ENCODE assay signal across 1 cellular context in the genomic region with DNA sequence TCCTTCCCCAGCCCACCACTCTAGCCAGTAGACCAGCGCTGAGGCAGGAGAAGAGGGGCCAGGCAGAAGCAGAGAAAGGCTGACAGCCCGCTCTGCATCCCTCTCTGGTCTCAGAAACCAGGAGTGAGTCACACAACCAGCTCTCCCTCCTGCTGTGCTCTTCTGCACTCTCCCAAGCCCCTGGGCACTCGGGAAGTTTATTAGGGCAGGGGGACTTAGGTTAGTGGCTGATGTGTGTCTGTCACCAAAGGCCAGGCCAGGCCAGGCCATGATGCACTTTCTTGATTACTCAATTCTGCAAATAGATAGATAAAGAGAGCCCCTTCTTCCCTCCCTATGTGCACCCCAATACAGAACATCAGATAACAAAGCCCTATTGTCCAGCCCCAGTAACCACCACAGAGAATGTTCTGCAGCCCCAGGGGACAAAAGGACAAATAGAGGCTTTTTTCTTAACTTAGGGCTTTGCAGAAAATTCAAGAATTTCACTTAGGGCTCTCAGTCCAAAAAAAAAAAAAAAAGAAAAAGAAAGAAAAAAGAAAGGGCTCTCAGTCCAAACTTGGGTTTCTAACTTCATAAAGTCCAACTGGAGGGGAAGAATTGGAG.
TF ChIP-seq lines count a peak whose summit lies in the region.

No MANE protein-coding gene starts in this region.

TF ChIP-seq in GM23338, 12 proteins besides CTCF, POLR2A, EP300 and RAD21 (continued from another document):
- TF ChIP-seq ZNF462 (CRISPR knock-in tag; IDR thresholded peaks at IDR 0.05) = no peak
